17 cellular contexts compared by ENCODE assay signal in genomic region chr1:198153103-198153502, GRCh38. TPM values are rescaled to one million over a fixed set of nuclear protein-coding genes. Genes with fewer than 3 reads are reported as not detected.
DNase-seq lines count a peak whose midpoint lies in the region; ATAC-seq and TF ChIP-seq lines count a peak whose summit lies in the region.
"Had no signal": no experiment of that assay in that cellular context is flagged by ENCODE, and none has a peak within 500 bp of the region (broad histone marks: within the 10 kb centered on the region; RNA-seq: fewer than 3 reads in every experiment).

No MANE protein-coding gene starts in this region.

- H3K4me1 ChIP-seq in tibial artery: peaks cover 0 to 46% (median 38%) of the 10 kb centered on the region in 4 donors

- no peaks in the 10 kb centered on the region for H3K9me3 ChIP-seq in tibial artery
- H3K9me3 ChIP-seq: esophagus muscularis mucosa had no signal

- intact Hi-C loops in Right ventricle myocardium inferior (cut with DNase I) (loop anchor here (5.0 kb wide), 1 partner anchor 36 kb away; no protein-coding TSS in a partner anchor), cardiac septum (cut with DNase I) (loop anchor here (2.0 to 10.0 kb wide), 2 partner anchors 28 to 378 kb away; partner anchors contain the start of gene DENND1B), left cardiac atrium (cut with DNase I) (loop anchor here (5.0 to 10.0 kb wide), 2 partner anchors 52 to 66 kb away; no protein-coding TSS in a partner anchor), tibial artery (cut with DNase I; ENCODE audit: low total_unique reads) (no loop called here)

- DNase-seq in Right ventricle myocardium inferior (ENCODE audit: missing footprints) (no peak), cardiac septum (ENCODE audit: low spot score) (no peak), UCSD-AML1 (lab: John Stamatoyannopoulos, UW; ENCODE audit: unreplicated experiment) (peak; percentile 4), left cardiac atrium (peak; percentile 70), tibial artery (peak; percentile 80 to 84), 8988T (no peak)
- DNase-seq: ACHN; activated CD4-positive, alpha-beta T cell treated with anti-CD3 and anti-CD28 coated beads for 4 hours; activated effector memory CD4-positive, alpha-beta T cell treated with Interleukin-2 at 50 U/mL for 16 hours; caudate nucleus; DMS79; MM.1S; natural killer cell; SW 1271 had no signal

- H3K27me3 ChIP-seq in tibial artery: no peaks in the 10 kb centered on the region
- H3K27me3 ChIP-seq: esophagus muscularis mucosa had no signal

- ATAC-seq in Right ventricle myocardium inferior (peak; percentile 49), left cardiac atrium (peak; percentile 42 to 65), GM21526 (IDR thresholded peaks at IDR 0.05; ENCODE audit: low FRiP score, unreplicated experiment) (no peak), GM19452 (IDR thresholded peaks at IDR 0.05; ENCODE audit: unreplicated experiment) (no peak)
- ATAC-seq: natural killer cell had no signal

- no peaks in the 10 kb centered on the region for H3K36me3 ChIP-seq in tibial artery
- H3K36me3 ChIP-seq: esophagus muscularis mucosa had no signal

- H3K27ac ChIP-seq in tibial artery: peak overlapping the region; percentile 26 to 96
- H3K27ac ChIP-seq: esophagus muscularis mucosa had no signal

- no peak for TF ChIP-seq CTCF in tibial artery (IDR thresholded peaks at IDR 0.05)

- H3K4me3 ChIP-seq in tibial artery: no peak overlapping the region
- H3K4me3 ChIP-seq: esophagus muscularis mucosa had no signal

RNA-seq across cellular contexts. Expression of gene NEK7, which starts 3.7 kb away (rescaled TPM):
- total RNA-seq in Right ventricle myocardium inferior: 188 TPM
- total RNA-seq in cardiac septum: 318 TPM
- total RNA-seq in left cardiac atrium: 100 to 1,000 TPM; 155 TPM

Comparison
In these comparisons a context has a peak if more than half of its experiments do, and no peak if none do; other contexts are left out.
1. DNase-seq: peak in UCSD-AML1 (single experiment), left cardiac atrium (single experiment) and tibial artery (2 of 2); none in Right ventricle myocardium inferior (single experiment), cardiac septum (single experiment) and 8988T (single experiment).
2. ATAC-seq: peak in Right ventricle myocardium inferior (single experiment) and left cardiac atrium (2 of 2); none in GM21526 (single experiment) and GM19452 (single experiment).